ENCODE assay signal across 8 cellular contexts in the genomic region with DNA sequence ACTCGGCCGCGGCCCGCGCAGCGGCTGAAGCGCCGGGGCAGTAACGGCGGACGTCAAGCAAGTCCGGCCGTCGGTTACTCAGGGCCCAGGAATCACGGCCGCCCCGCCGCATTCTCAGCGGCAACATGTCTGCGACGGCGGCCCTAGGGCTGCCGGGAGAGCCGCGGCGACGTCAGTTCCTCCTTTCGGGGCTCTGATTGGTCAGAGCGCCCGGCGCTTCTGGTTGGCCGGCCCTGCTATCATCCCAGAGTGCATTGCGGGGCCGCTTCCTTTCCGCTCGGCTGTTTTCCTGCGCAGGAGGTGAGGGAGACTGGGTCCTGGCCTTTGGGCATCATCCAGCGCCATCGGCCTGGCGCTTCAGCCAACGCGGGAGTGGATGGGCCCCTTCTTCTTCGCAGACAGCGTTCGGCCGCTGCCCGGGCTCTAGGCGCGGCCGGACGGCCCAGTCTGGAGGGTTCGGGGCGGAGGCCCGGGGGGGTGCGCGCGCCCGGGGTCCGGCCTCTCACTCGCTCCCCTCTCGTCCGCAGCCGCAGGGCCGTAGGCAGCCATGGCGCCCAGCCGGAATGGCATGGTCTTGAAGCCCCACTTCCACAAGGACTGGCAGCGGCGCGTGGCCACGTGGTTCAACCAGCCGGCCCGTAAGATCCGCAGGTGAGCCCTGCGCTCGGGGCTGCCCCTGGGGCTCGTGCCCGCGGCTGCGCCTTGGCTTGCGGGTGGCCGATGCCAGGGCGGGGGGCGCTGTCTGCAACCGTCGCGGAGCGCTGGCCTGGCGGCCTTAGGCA. TPM values are rescaled to one million over a fixed set of nuclear protein-coding genes. Genes with fewer than 3 reads are reported as not detected.
DNase-seq lines count a peak whose midpoint lies in the region; ATAC-seq and TF ChIP-seq lines count a peak whose summit lies in the region.

A gene (plus strand): TSS at position 270 of the 782 bp plus-strand sequence. CDS start 278 bp downstream, at position 548.

- peaks cover 39 to 45% of the 10 kb centered on the region in 2 donors for H3K4me1 ChIP-seq in mucosa of rectum (ENCODE audit: control insufficient read depth in 2 of 2, insufficient read depth in 2 of 2, low read length in 2 of 2)

- H3K9ac ChIP-seq in mucosa of rectum (ENCODE audit: low read depth in 1 of 2, low read length in 2 of 2) = peak within 1 kb of the TSS; percentile 87 to 98

- H3K27me3 ChIP-seq in mucosa of rectum (ENCODE audit: control insufficient read depth in 2 of 2, insufficient read depth in 2 of 2, low read length in 2 of 2) = no peaks in the 10 kb centered on the region

- peak; percentile 80 for ATAC-seq in GM21619 (IDR thresholded peaks at IDR 0.05; ENCODE audit: unreplicated experiment)

- H3K27ac Mint-ChIP-seq in activated T-cell treated with anti-CD3 and anti-CD28 coated beads, Interleukin-2, amount 50 U/mL, for 24 hours = peak within 1 kb of the TSS; percentile 97

- H3K4me3 ChIP-seq in mucosa of rectum (ENCODE audit: low read length in 2 of 2) = peak within 1 kb of the TSS; percentile 83 to 94

- no peaks in the 10 kb centered on the region for H3K9me3 ChIP-seq in mucosa of rectum (ENCODE audit: control insufficient read depth in 2 of 2, low read length in 2 of 2)

- peaks cover 79% of the 10 kb centered on the region for H3K36me3 Mint-ChIP-seq in activated T-cell treated with anti-CD3 and anti-CD28 coated beads, Interleukin-2, amount 50 U/mL, for 24 hours (ENCODE audit: low read depth)

- H3K27me3 Mint-ChIP-seq in activated T-cell treated with anti-CD3 and anti-CD28 coated beads, Interleukin-2, amount 50 U/mL, for 24 hours = no peaks in the 10 kb centered on the region

- H3K4me3 Mint-ChIP-seq in activated T-cell treated with anti-CD3 and anti-CD28 coated beads, Interleukin-2, amount 50 U/mL, for 24 hours = peak within 1 kb of the TSS; percentile 97

- peaks cover 39 to 55% of the 10 kb centered on the region in 2 donors for H3K36me3 ChIP-seq in mucosa of rectum (ENCODE audit: control insufficient read depth in 2 of 2, insufficient read depth in 2 of 2, low read length in 2 of 2)

- peaks cover 60% of the 10 kb centered on the region for H3K4me1 Mint-ChIP-seq in activated T-cell treated with anti-CD3 and anti-CD28 coated beads, Interleukin-2, amount 50 U/mL, for 24 hours (ENCODE audit: low read depth)

- H3K9me3 Mint-ChIP-seq in activated T-cell treated with anti-CD3 and anti-CD28 coated beads, Interleukin-2, amount 50 U/mL, for 24 hours = no peaks in the 10 kb centered on the region

- peak; percentile 98 for TF ChIP-seq POLR2A in erythroblast (IDR thresholded peaks at IDR 0.05; ENCODE audit: low read length)

- DNase-seq in DMS153 (lab: John Stamatoyannopoulos, UW) (peak; percentile 88), KG1 (lab: John Stamatoyannopoulos, UW) (peak; percentile 92), erythroblast (lab: John Stamatoyannopoulos, UW) (peak; percentile 95 to 96)
- DNase-seq in activated T-cell treated with anti-CD3 and anti-CD28 coated beads, Interleukin-2, amount 50 U/mL, for 24 hours = peak; percentile 93
- DNase-seq in stimulated activated CD8-positive, alpha-beta memory T cell treated with anti-CD3 and anti-CD28 coated beads, Interleukin-4, amount 100 ng/mL, for 4 hours (ENCODE audit: low read depth in 2 of 2, low spot score in 1 of 2) = peak; percentile 78 to 86

- peak within 1 kb of the TSS; percentile 97 to 99 for H3K27ac ChIP-seq in mucosa of rectum (ENCODE audit: low read depth in 2 of 2, low read length in 2 of 2)

TF ChIP-seq in PFSK-1, 5 proteins besides CTCF, POLR2A, EP300 and RAD21:
- TF ChIP-seq SIN3A (IDR thresholded peaks at IDR 0.05; ENCODE audit: borderline replicate concordance, insufficient read depth, low read length) (0 out of 2 replicates have a peak, but pooled peaks have one; percentile 71), FOXP2 (optimal IDR thresholded peaks at IDR 0.05; ENCODE audit: borderline replicate concordance, extremely low read depth, extremely low read length, insufficient read depth) (peak; percentile 26), POLR2AphosphoS5 (IDR thresholded peaks at IDR 0.05; ENCODE audit: low read depth, low read length) (peak; percentile 98), TAF1 (IDR thresholded peaks at IDR 0.05; ENCODE audit: borderline replicate concordance, insufficient read depth, low read length) (peak; percentile 99)
- TF ChIP-seq, protein P1, sequence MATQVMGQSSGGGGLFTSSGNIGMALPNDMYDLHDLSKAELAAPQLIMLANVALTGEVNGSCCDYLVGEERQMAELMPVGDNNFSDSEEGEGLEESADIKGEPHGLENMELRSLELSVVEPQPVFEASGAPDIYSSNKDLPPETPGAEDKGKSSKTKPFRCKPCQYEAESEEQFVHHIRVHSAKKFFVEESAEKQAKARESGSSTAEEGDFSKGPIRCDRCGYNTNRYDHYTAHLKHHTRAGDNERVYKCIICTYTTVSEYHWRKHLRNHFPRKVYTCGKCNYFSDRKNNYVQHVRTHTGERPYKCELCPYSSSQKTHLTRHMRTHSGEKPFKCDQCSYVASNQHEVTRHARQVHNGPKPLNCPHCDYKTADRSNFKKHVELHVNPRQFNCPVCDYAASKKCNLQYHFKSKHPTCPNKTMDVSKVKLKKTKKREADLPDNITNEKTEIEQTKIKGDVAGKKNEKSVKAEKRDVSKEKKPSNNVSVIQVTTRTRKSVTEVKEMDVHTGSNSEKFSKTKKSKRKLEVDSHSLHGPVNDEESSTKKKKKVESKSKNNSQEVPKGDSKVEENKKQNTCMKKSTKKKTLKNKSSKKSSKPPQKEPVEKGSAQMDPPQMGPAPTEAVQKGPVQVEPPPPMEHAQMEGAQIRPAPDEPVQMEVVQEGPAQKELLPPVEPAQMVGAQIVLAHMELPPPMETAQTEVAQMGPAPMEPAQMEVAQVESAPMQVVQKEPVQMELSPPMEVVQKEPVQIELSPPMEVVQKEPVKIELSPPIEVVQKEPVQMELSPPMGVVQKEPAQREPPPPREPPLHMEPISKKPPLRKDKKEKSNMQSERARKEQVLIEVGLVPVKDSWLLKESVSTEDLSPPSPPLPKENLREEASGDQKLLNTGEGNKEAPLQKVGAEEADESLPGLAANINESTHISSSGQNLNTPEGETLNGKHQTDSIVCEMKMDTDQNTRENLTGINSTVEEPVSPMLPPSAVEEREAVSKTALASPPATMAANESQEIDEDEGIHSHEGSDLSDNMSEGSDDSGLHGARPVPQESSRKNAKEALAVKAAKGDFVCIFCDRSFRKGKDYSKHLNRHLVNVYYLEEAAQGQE (IDR thresholded peaks at IDR 0.05; ENCODE audit: insufficient read depth in 1 of 2, low read depth in 2 of 2, low read length in 2 of 2) = peak; percentile 38 to 55; a peak in 1 of 4 replicates

RNA-seq across cellular contexts. Expression of the gene that starts here (rescaled TPM):
- 6,865 TPM for polyA plus RNA-seq in PFSK-1 (2012; ENCODE audit: insufficient read length, low read depth)

Comparison
In these comparisons a context has a peak if more than half of its experiments do, and no peak if none do; other contexts are left out.
1. Peak in every context shown above with its lines: DNase-seq, ATAC-seq, H3K4me3 ChIP-seq and H3K27ac ChIP-seq.